ENCODE assay signal across 8 cellular contexts in the genomic region with DNA sequence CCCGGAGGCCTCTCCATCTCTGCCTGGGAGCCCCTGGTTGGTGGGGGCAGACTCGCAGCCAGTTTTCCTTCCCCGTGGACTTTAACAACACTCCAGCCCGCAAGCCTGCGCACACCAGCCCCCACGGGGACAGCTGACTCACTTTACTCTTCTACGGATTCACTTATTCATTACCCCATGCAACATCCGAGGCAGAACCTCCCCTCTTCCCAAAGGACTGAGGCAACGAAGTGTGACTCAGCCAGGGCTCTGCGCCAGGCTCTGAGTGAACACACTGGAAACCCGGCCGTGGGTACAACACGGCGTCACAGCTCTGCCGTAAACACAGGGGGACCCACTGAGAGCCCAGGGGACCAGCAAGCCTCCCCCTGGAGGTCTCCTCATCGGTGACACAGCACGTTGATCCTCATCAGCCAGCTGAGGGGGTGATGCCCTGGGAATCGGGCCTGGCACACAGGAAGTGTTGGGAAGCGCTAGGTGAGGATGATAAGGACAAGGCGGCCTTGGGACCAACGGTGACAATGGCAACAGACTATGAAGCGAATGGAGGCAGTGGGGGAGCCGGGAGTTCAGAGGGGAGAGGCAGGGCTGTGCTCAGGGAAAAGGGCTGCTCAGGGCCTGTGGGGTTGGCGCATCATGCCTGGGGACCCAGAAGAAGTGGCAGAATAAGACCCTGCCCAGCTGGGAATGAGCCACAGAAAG. TPM values are rescaled to one million over a fixed set of nuclear protein-coding genes. Genes with fewer than 3 reads are reported as not detected.
DNase-seq lines count a peak whose midpoint lies in the region; ATAC-seq and TF ChIP-seq lines count a peak whose summit lies in the region.

No MANE protein-coding gene starts in this region.

- H3K4me1 Mint-ChIP-seq in immature natural killer cell: peaks cover 51 to 56% of the 10 kb centered on the region in 2 donors

- peak overlapping the region in 1 of 12 donors; percentile 20 for H3K4me3 ChIP-seq in heart left ventricle

- H3K36me3 Mint-ChIP-seq in activated naive CD4-positive, alpha-beta T cell treated with anti-CD3 and anti-CD28 coated beads, Interleukin-2, amount 50 U/mL, for 72 hours: peaks cover 19 to 43% of the 10 kb centered on the region in 2 donors
- H3K36me3 Mint-ChIP-seq in immature natural killer cell: peaks cover 0 to 6% (median 0%) of the 10 kb centered on the region in 3 donors

- peak in 1 of 2 donors; percentile 13 for ATAC-seq in activated naive CD4-positive, alpha-beta T cell treated with anti-CD3 and anti-CD28 coated beads, Interleukin-2, amount 50 U/mL, for 72 hours
- peak in 3 of 4 donors; percentile 58 to 85 (median 80) for ATAC-seq in heart left ventricle
- ATAC-seq in HG03196 (IDR thresholded peaks at IDR 0.05; ENCODE audit: unreplicated experiment): no peak
- ATAC-seq in HG03378 (IDR thresholded peaks at IDR 0.05; ENCODE audit: unreplicated experiment): no peak

- intact Hi-C loops in heart left ventricle (cut with DNase I): no loop called here

- peaks cover 0 to 8% (median 0%) of the 10 kb centered on the region in 12 donors for H3K9me3 ChIP-seq in heart left ventricle

- H3K27ac Mint-ChIP-seq in activated naive CD4-positive, alpha-beta T cell treated with anti-CD3 and anti-CD28 coated beads, Interleukin-2, amount 50 U/mL, for 72 hours: peak overlapping the region; percentile 18 to 92
- H3K27ac Mint-ChIP-seq in immature natural killer cell: peak overlapping the region in 1 of 6 donors; percentile 40

- no peak for TF ChIP-seq POLR2A in heart left ventricle (IDR thresholded peaks at IDR 0.05)

- no peak for TF ChIP-seq CTCF in heart left ventricle (IDR thresholded peaks at IDR 0.05)

- WGBS in heart left ventricle, 4 donors: 66 to 74% (median 68%) methylated on average over 22 to 24 of the region's 24 CpGs

- peaks cover 0 to 93% (median 10%) of the 10 kb centered on the region in 12 donors for H3K4me1 ChIP-seq in heart left ventricle

- peak; percentile 34 for DNase-seq in COLO829 (ENCODE audit: low spot score)
- DNase-seq in NCI-H1694 treated with DMSO at 0.1 percent for 48 hours (lab: John Stamatoyannopoulos, UW): peak; percentile 9
- DNase-seq in activated naive CD4-positive, alpha-beta T cell treated with anti-CD3 and anti-CD28 coated beads, Interleukin-2, amount 50 U/mL, for 72 hours (ENCODE audit: low spot score in 2 of 2): no peak
- peak; percentile 49 to 89 (median 85) for DNase-seq in heart left ventricle
- peak; percentile 45 for DNase-seq in retina
- DNase-seq in immature natural killer cell: no peak

- H3K27me3 ChIP-seq in heart left ventricle: no peaks in the 10 kb centered on the region

- peaks cover 1 to 16% (median 9%) of the 10 kb centered on the region in 3 donors for H3K27me3 Mint-ChIP-seq in immature natural killer cell (ENCODE audit: low read depth in 3 of 3)

- H3K27ac ChIP-seq in heart left ventricle: peak overlapping the region in 7 of 12 donors; percentile 10 to 93 (median 42)

- peaks cover 0 to 8% (median 0%) of the 10 kb centered on the region in 9 donors for H3K36me3 ChIP-seq in heart left ventricle

- no peak overlapping the region for H3K4me3 Mint-ChIP-seq in immature natural killer cell

- peaks cover 0 to 6% of the 10 kb centered on the region in 2 donors for H3K9me3 Mint-ChIP-seq in activated naive CD4-positive, alpha-beta T cell treated with anti-CD3 and anti-CD28 coated beads, Interleukin-2, amount 50 U/mL, for 72 hours
- H3K9me3 Mint-ChIP-seq in immature natural killer cell: no peaks in the 10 kb centered on the region

RNA-seq across cellular contexts. Expression of a gene that starts 14.6 kb away (rescaled TPM):
- 100 to 1,000 TPM; 277 to 583 TPM for total RNA-seq in activated naive CD4-positive, alpha-beta T cell treated with anti-CD3 and anti-CD28 coated beads, Interleukin-2, amount 50 U/mL, for 72 hours
- total RNA-seq in heart left ventricle: 100 to 1,000 TPM in 1 of 9 donors, 10 to 100 TPM in 5, 1 to 10 TPM in 3; 6.8 to 120 (median 11.0) TPM
- 10 to 100 TPM in 1 of 2 donors, 1 to 10 TPM in 1; 5.2 to 23.8 TPM for polyA plus RNA-seq in heart left ventricle
- polyA plus RNA-seq in immature natural killer cell: 100 to 1,000 TPM; 193 to 268 (median 235) TPM

RNA-seq across cellular contexts. Expression of a gene that starts 45.0 kb away (rescaled TPM):
- 10 to 100 TPM; 50.5 to 60.5 TPM for total RNA-seq in activated naive CD4-positive, alpha-beta T cell treated with anti-CD3 and anti-CD28 coated beads, Interleukin-2, amount 50 U/mL, for 72 hours
- 10 to 100 TPM; 44.0 to 93.0 (median 62.0) TPM for total RNA-seq in heart left ventricle
- polyA plus RNA-seq in heart left ventricle (10 to 100 TPM; 19.2 to 39.2 TPM), immature natural killer cell (10 to 100 TPM; 18.0 to 28.0 (median 20.7) TPM)

Comparison
In these comparisons a context has a peak if more than half of its experiments do, and no peak if none do; other contexts are left out.
1. DNase-seq: peak in COLO829 (single experiment), NCI-H1694 treated with DMSO at 0.1 percent for 48 hours (single experiment), heart left ventricle (5 of 5) and retina (single experiment); none in activated naive CD4-positive, alpha-beta T cell treated with anti-CD3 and anti-CD28 coated beads, Interleukin-2, amount 50 U/mL, for 72 hours (0 of 2) and immature natural killer cell (0 of 3).
2. ATAC-seq: peak in heart left ventricle (3 of 4); none in HG03196 (single experiment) and HG03378 (single experiment).